In genomic region chr15:48331796-48332641, GRCh38 we compare ENCODE assay signal across 8 cellular contexts. TPM values are rescaled to one million over a fixed set of nuclear protein-coding genes. Genes with fewer than 3 reads are reported as not detected.
DNase-seq lines count a peak whose midpoint lies in the region; ATAC-seq and TF ChIP-seq lines count a peak whose summit lies in the region.

No MANE protein-coding gene starts in this region.

- H3K4me3 ChIP-seq in AG09309 (ENCODE audit: control insufficient read depth, low read depth, low read length), result peak overlapping the region; percentile 78

- DNase-seq in AG09309 (ENCODE audit: low read depth), result no peak
- DNase-seq in NCI-H446 treated with DMSO at 0.1 percent for 48 hours (lab: John Stamatoyannopoulos, UW), result peak; percentile 56
- DNase-seq in activated CD4-positive, alpha-beta T cell treated with anti-CD3 and anti-CD28 coated beads, Interleukin-2, amount 50 U/mL, for 24 hours (ENCODE audit: low read depth in 1 of 2, low spot score in 1 of 2), result peak; percentile 73 to 74
- DNase-seq in ecto neural progenitor cell (ENCODE audit: low spot score), result peak; percentile 85
- DNase-seq in lung microvascular endothelial cell (ENCODE audit: low read depth in 2 of 2), result peak; percentile 56 to 68
- DNase-seq in stimulated activated CD8-positive, alpha-beta memory T cell treated with anti-CD3 and anti-CD28 coated beads, Interleukin-12 subunit alpha, Interleukin-12 subunit beta, amount 100 ng/mL, for 4 hours (ENCODE audit: low read depth), result peak; percentile 55

- no peak for TF ChIP-seq CTCF in AG09309 (IDR thresholded peaks at IDR 0.05; ENCODE audit: control insufficient read depth, insufficient read depth, low read depth, low read length, missing control alignments)

- ATAC-seq in GM18868 (IDR thresholded peaks at IDR 0.05; ENCODE audit: unreplicated experiment), result peak; percentile 53
- peak; percentile 38 for ATAC-seq in HG03103 (IDR thresholded peaks at IDR 0.05; ENCODE audit: low read depth, unreplicated experiment)

RNA-seq across cellular contexts. Expression of gene DUT, which starts 0.8 kb away (rescaled TPM):
- total RNA-seq in lung microvascular endothelial cell, result 34.9 and 35.5 TPM in 2 replicates
